In the genomic region with DNA sequence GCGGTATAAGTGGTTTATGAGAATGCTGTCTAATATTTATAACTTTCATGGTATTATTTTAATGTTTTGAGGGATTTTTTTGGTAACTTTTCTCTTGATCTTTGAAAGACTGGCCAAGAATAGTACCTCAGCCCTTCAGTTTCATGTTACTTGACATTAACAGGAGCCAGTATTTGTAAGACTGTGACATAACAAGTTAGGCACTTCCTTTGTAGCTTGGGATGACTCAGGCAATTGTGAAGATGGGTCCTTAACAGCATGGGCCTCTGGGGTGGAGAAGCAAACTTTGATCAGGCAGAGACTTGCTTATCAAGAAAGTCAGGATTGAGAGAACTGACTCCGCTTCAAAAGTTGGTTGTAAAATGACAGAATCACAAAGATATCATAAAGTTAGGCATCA, we compare ENCODE assay signal across 11 cellular contexts. TPM values are rescaled to one million over a fixed set of nuclear protein-coding genes. Genes with fewer than 3 reads are reported as not detected.
DNase-seq lines count a peak whose midpoint lies in the region; ATAC-seq and TF ChIP-seq lines count a peak whose summit lies in the region.
"Had no signal": no experiment of that assay in that cellular context is flagged by ENCODE, and none has a peak within 500 bp of the region (broad histone marks: within the 10 kb centered on the region; RNA-seq: fewer than 3 reads in every experiment).

No MANE protein-coding gene starts in this region.

- no peak overlapping the region for H2AK5ac ChIP-seq in mesendoderm (ENCODE audit: low read length)

- peak overlapping the region; percentile 70 for H3K56ac ChIP-seq in mesendoderm (ENCODE audit: low read length)

- H3K4ac ChIP-seq in mesendoderm (ENCODE audit: low read depth, low read length): no peak overlapping the region

- H3K27me3 ChIP-seq in mesendoderm (ENCODE audit: insufficient read depth, low read length, poor library complexity): no peaks in the 10 kb centered on the region

- no peak overlapping the region for H3K18ac ChIP-seq in mesendoderm (ENCODE audit: low read length)

- H4K5ac ChIP-seq in mesendoderm (ENCODE audit: low read length): no peak overlapping the region

- H3K4me1 ChIP-seq in mesendoderm (ENCODE audit: control insufficient read depth, low read depth, low read length): peaks cover 7% of the 10 kb centered on the region

- no peak overlapping the region for H2BK15ac ChIP-seq in mesendoderm (replicated peaks; ENCODE audit: low read depth)

- peak overlapping the region; percentile 71 for H2BK5ac ChIP-seq in mesendoderm (ENCODE audit: low read length)

- ATAC-seq in GM21619 (IDR thresholded peaks at IDR 0.05; ENCODE audit: unreplicated experiment) (no peak), GM21447 (IDR thresholded peaks at IDR 0.05; ENCODE audit: unreplicated experiment) (no peak)

- no peaks in the 10 kb centered on the region for H3K79me1 ChIP-seq in mesendoderm (ENCODE audit: low read length)

- no peak overlapping the region for H2BK120ac ChIP-seq in mesendoderm (ENCODE audit: low read depth, low read length)

- H3K23ac ChIP-seq in mesendoderm (ENCODE audit: low read length): no peak overlapping the region

- H3K79me2 ChIP-seq in mesendoderm (ENCODE audit: control insufficient read depth, insufficient read depth, low read length): no peaks in the 10 kb centered on the region

- TF ChIP-seq CTCF in AG10803 (conservative IDR thresholded peaks at IDR 0.05; ENCODE audit: low read length) (no peak), cardiac fibroblast (IDR thresholded peaks at IDR 0.05; ENCODE audit: low read depth, low read length) (no peak)

- H3K4me2 ChIP-seq in mesendoderm (ENCODE audit: low read length): no peak overlapping the region

- H3K4me3 ChIP-seq in AG10803 (ENCODE audit: low read length) (no peak overlapping the region), cardiac fibroblast (replicated peaks in 1 of 2; ENCODE audit: low read depth in 2 of 2, low read length in 2 of 2) (no peak overlapping the region), mesendoderm (ENCODE audit: low read length) (no peak overlapping the region)

- H3K9ac ChIP-seq in mesendoderm (ENCODE audit: low read length): no peak overlapping the region

- H3K36me3 ChIP-seq in mesendoderm (ENCODE audit: control insufficient read depth, insufficient read depth, low read length): no peaks in the 10 kb centered on the region

- no peak overlapping the region for H4K8ac ChIP-seq in mesendoderm (ENCODE audit: low read depth, low read length)

- peak; percentile 81 for DNase-seq in AG10803 (ENCODE audit: low read depth)
- peak; percentile 78 for DNase-seq in LHCN-M2 (ENCODE audit: low read depth)
- peak; percentile 75 to 92 for DNase-seq in cardiac fibroblast (ENCODE audit: low read depth in 2 of 2)
- DNase-seq in mesendoderm: peak; percentile 94
- DNase-seq in pons (ENCODE audit: low spot score): no peak
- no peak for DNase-seq in T-helper 2 cell
- DNase-seq: CD8-positive, alpha-beta memory T cell; NCI-H2107; SHP77 had no signal

- WGBS in mesendoderm (ENCODE audit: extremely low coverage, insufficient coverage, low lambda C conversion rate): no CpG with 5 or more reads among the region's 2 CpGs

- H3K27ac ChIP-seq in mesendoderm (ENCODE audit: low read depth, low read length): peak overlapping the region; percentile 35

RNA-seq across cellular contexts. Expression of a gene that starts 9.5 kb away (rescaled TPM):
- total RNA-seq in LHCN-M2 (2014; rRNA removed): 4.9 and 7.2 TPM in 2 replicates
- 2.1 TPM for polyA plus RNA-seq in LHCN-M2 (2012)
- 5.2 TPM for polyA plus RNA-seq in mesendoderm (2013, experiment 1 of 2)
- 5.2 TPM for polyA plus RNA-seq in mesendoderm (2013, experiment 2 of 2)
- polyA plus RNA-seq: CD8-positive, alpha-beta memory T cell had no signal

RNA-seq across cellular contexts. Expression of a gene that starts 9.9 kb away (rescaled TPM):
- total RNA-seq in LHCN-M2 (2014; rRNA removed): 8.0 and 8.9 TPM in 2 replicates
- 1.3 TPM for polyA plus RNA-seq in LHCN-M2 (2012)
- 3.1 TPM for polyA plus RNA-seq in mesendoderm (2013, experiment 1 of 2)
- 3.6 TPM for polyA plus RNA-seq in mesendoderm (2013, experiment 2 of 2)
- polyA plus RNA-seq: CD8-positive, alpha-beta memory T cell had no signal

RNA-seq across cellular contexts. Expression of a gene that starts 48.1 kb away (rescaled TPM):
- 43.6 and 45.0 TPM in 2 replicates for total RNA-seq in LHCN-M2 (2014; rRNA removed)
- 71.7 TPM for polyA plus RNA-seq in LHCN-M2 (2012)
- 17.5 TPM for polyA plus RNA-seq in mesendoderm (2013, experiment 1 of 2)
- polyA plus RNA-seq in mesendoderm (2013, experiment 2 of 2): 17.6 TPM

Comparison
In these comparisons a context has a peak if more than half of its experiments do, and no peak if none do; other contexts are left out.
1. DNase-seq: peak in AG10803 (single experiment), LHCN-M2 (single experiment), cardiac fibroblast (2 of 2) and mesendoderm (single experiment); none in pons (single experiment) and T-helper 2 cell (0 of 5).